ENCODE assay signal across 16 cellular contexts in genomic region chr17:8956521-8956920, GRCh38. TPM values are rescaled to one million over a fixed set of nuclear protein-coding genes. Genes with fewer than 3 reads are reported as not detected.
DNase-seq lines count a peak whose midpoint lies in the region; ATAC-seq and TF ChIP-seq lines count a peak whose summit lies in the region.
"Had no signal": no experiment of that assay in that cellular context is flagged by ENCODE, and none has a peak within 500 bp of the region (broad histone marks: within the 10 kb centered on the region; RNA-seq: fewer than 3 reads in every experiment).

No MANE protein-coding gene starts in this region.

- ATAC-seq in CD4-positive, CD25-positive, alpha-beta regulatory T cell (ENCODE audit: low read depth in 2 of 2), result no peak
- ATAC-seq in GM18909 (IDR thresholded peaks at IDR 0.05; ENCODE audit: poor library complexity, unreplicated experiment) (peak; percentile 55), HG02938 (IDR thresholded peaks at IDR 0.05; ENCODE audit: unreplicated experiment) (peak; percentile 49), HG03457 (IDR thresholded peaks at IDR 0.05; ENCODE audit: unreplicated experiment) (no peak), GM23338 (no peak), gastroesophageal sphincter (no peak)

- peaks cover 93% of the 10 kb centered on the region for H3K4me1 ChIP-seq in CD4-positive, CD25-positive, alpha-beta regulatory T cell (ENCODE audit: control insufficient read depth, insufficient read depth, low read length, poor library complexity, severe bottlenecking)
- H3K4me1 ChIP-seq in GM23338 (ENCODE audit: insufficient read depth) (no peaks in the 10 kb centered on the region; the same call in 1 of the 2 replicates), gastroesophageal sphincter (no peaks in the 10 kb centered on the region)

- H3K27ac Mint-ChIP-seq in CD4-positive, CD25-positive, alpha-beta regulatory T cell, result peak overlapping the region; percentile 75 to 99 (median 97)
- H3K27ac Mint-ChIP-seq in activated T-helper 2 cell treated with anti-CD3 and anti-CD28 coated beads, Interferon-gamma antibody, Interleukin-2, Interleukin-4, amounts not matched to agents 10 μg/mL and 5 μg/mL and 100 μg/mL, durations not matched to agents 14 hours and 24 hours and 36 hours, result peak overlapping the region; percentile 90
- no peak overlapping the region for H3K27ac Mint-ChIP-seq in progenitor cell of endocrine pancreas
- no peak overlapping the region for H3K27ac Mint-ChIP-seq in GM23338

- 44 to 60% methylated on average over 2 to 5 of the region's 5 CpGs for WGBS in gastroesophageal sphincter (ENCODE audit: low coverage in 1 of 2), 2 donors

- no peaks in the 10 kb centered on the region for H3F3A ChIP-seq in GM23338 (replicated peaks; ENCODE audit: low read depth)

- intact Hi-C loops in activated T-helper 2 cell treated with anti-CD3 and anti-CD28 coated beads, Interferon-gamma antibody, Interleukin-2, Interleukin-4, amounts not matched to agents 10 μg/mL and 5 μg/mL and 100 μg/mL, durations not matched to agents 14 hours and 24 hours and 36 hours (cut with micrococcal nuclease), result loop anchor here (1.0 to 10.0 kb wide), 5 partner anchors 17 to 318 kb away; no protein-coding TSS in a partner anchor

- no peaks in the 10 kb centered on the region for H3K27me3 ChIP-seq in CD4-positive, CD25-positive, alpha-beta regulatory T cell (ENCODE audit: control insufficient read depth, insufficient read depth, low read length)
- H3K27me3 ChIP-seq in GM23338 (ENCODE audit: insufficient read depth) (no peaks in the 10 kb centered on the region), gastroesophageal sphincter (peaks cover 30% of the 10 kb centered on the region)

- no peaks in the 10 kb centered on the region for H4K20me1 ChIP-seq in GM23338 (replicated peaks; ENCODE audit: insufficient read depth)

- H3K4me1 Mint-ChIP-seq in CD4-positive, CD25-positive, alpha-beta regulatory T cell, result peaks cover 58 to 99% (median 84%) of the 10 kb centered on the region in 4 donors
- peaks cover 84% of the 10 kb centered on the region for H3K4me1 Mint-ChIP-seq in activated T-helper 2 cell treated with anti-CD3 and anti-CD28 coated beads, Interferon-gamma antibody, Interleukin-2, Interleukin-4, amounts not matched to agents 10 μg/mL and 5 μg/mL and 100 μg/mL, durations not matched to agents 14 hours and 24 hours and 36 hours (ENCODE audit: low read depth)
- H3K4me1 Mint-ChIP-seq in progenitor cell of endocrine pancreas (ENCODE audit: low read depth) (no peaks in the 10 kb centered on the region), GM23338 (peaks cover 11% of the 10 kb centered on the region)

- peaks cover 59% of the 10 kb centered on the region for H3K36me3 Mint-ChIP-seq in CD4-positive, CD25-positive, alpha-beta regulatory T cell
- H3K36me3 Mint-ChIP-seq in activated T-helper 2 cell treated with anti-CD3 and anti-CD28 coated beads, Interferon-gamma antibody, Interleukin-2, Interleukin-4, amounts not matched to agents 10 μg/mL and 5 μg/mL and 100 μg/mL, durations not matched to agents 14 hours and 24 hours and 36 hours (ENCODE audit: low read depth), result peaks cover 84% of the 10 kb centered on the region
- H3K36me3 Mint-ChIP-seq in progenitor cell of endocrine pancreas (ENCODE audit: insufficient read depth) (no peaks in the 10 kb centered on the region), GM23338 (ENCODE audit: low read depth) (no peaks in the 10 kb centered on the region)

- no peak for TF ChIP-seq CTCF in progenitor cell of endocrine pancreas (IDR thresholded peaks at IDR 0.05; ENCODE audit: unreplicated experiment)
- TF ChIP-seq CTCF in GM23338 (conservative IDR thresholded peaks at IDR 0.05; ENCODE audit: low read depth in 2 of 2), result no peak
- no peak for TF ChIP-seq CTCF in gastroesophageal sphincter (IDR thresholded peaks at IDR 0.05)

- peak overlapping the region; percentile 86 for H3K27ac ChIP-seq in CD4-positive, CD25-positive, alpha-beta regulatory T cell (ENCODE audit: insufficient read depth, low read length, poor library complexity, severe bottlenecking)
- H3K27ac ChIP-seq in GM23338 (ENCODE audit: low read depth), result no peak overlapping the region
- no peak overlapping the region for H3K27ac ChIP-seq in gastroesophageal sphincter
- H3K27ac ChIP-seq: coronary artery had no signal

- no peak for TF ChIP-seq EP300 in gastroesophageal sphincter (IDR thresholded peaks at IDR 0.05)

- no peak for TF ChIP-seq POLR2A in gastroesophageal sphincter (IDR thresholded peaks at IDR 0.05)

- H3K9me2 ChIP-seq in GM23338 (ENCODE audit: insufficient read depth), result peaks cover 14% of the 10 kb centered on the region

- no peaks in the 10 kb centered on the region for H3K9me3 ChIP-seq in CD4-positive, CD25-positive, alpha-beta regulatory T cell (ENCODE audit: control insufficient read depth in 2 of 2, low read length in 2 of 2)
- H3K9me3 ChIP-seq in gastroesophageal sphincter, result peaks cover 0 to 3% (median 0%) of the 10 kb centered on the region in 3 donors

- H3K9me3 Mint-ChIP-seq in CD4-positive, CD25-positive, alpha-beta regulatory T cell, result peaks cover 0 to 4% (median 2%) of the 10 kb centered on the region in 7 donors
- peaks cover 10% of the 10 kb centered on the region for H3K9me3 Mint-ChIP-seq in activated T-helper 2 cell treated with anti-CD3 and anti-CD28 coated beads, Interferon-gamma antibody, Interleukin-2, Interleukin-4, amounts not matched to agents 10 μg/mL and 5 μg/mL and 100 μg/mL, durations not matched to agents 14 hours and 24 hours and 36 hours
- H3K9me3 Mint-ChIP-seq in progenitor cell of endocrine pancreas (ENCODE audit: low read depth) (peaks cover 2% of the 10 kb centered on the region), GM23338 (no peaks in the 10 kb centered on the region)
- H3K9me3 Mint-ChIP-seq: naive B cell had no signal

- peak in 1 of 3 donors; percentile 59 for DNase-seq in CD4-positive, CD25-positive, alpha-beta regulatory T cell
- no peak for DNase-seq in activated T-helper 2 cell treated with anti-CD3 and anti-CD28 coated beads, Interferon-gamma antibody, Interleukin-2, Interleukin-4, amounts not matched to agents 10 μg/mL and 5 μg/mL and 100 μg/mL, durations not matched to agents 14 hours and 24 hours and 36 hours (ENCODE audit: low spot score)
- DNase-seq in progenitor cell of endocrine pancreas (ENCODE audit: low spot score, unreplicated experiment), result no peak
- no peak for DNase-seq in GM23338 (ENCODE audit: low spot score)
- DNase-seq: activated effector memory CD4-positive, alpha-beta T cell treated with Interleukin-2 at 50 U/mL for 16 hours; GF-D8; naive B cell; NCI-H345; Right ventricle myocardium superior; small intestine had no signal

- peaks cover 47% of the 10 kb centered on the region for H3K36me3 ChIP-seq in CD4-positive, CD25-positive, alpha-beta regulatory T cell (ENCODE audit: control insufficient read depth, insufficient read depth, low read length)
- no peaks in the 10 kb centered on the region for H3K36me3 ChIP-seq in GM23338 (ENCODE audit: insufficient read depth)
- H3K36me3 ChIP-seq in gastroesophageal sphincter, result no peaks in the 10 kb centered on the region

- peak overlapping the region; percentile 61 for H3K4me3 ChIP-seq in CD4-positive, CD25-positive, alpha-beta regulatory T cell (ENCODE audit: low read depth, low read length)
- no peak overlapping the region for H3K4me3 ChIP-seq in GM23338
- H3K4me3 ChIP-seq in gastroesophageal sphincter, result no peak overlapping the region
- H3K4me3 ChIP-seq: coronary artery had no signal

- H2AFZ ChIP-seq in GM23338, result no peak overlapping the region

- H3K27me3 Mint-ChIP-seq in CD4-positive, CD25-positive, alpha-beta regulatory T cell, result peaks cover 5% of the 10 kb centered on the region
- H3K27me3 Mint-ChIP-seq in activated T-helper 2 cell treated with anti-CD3 and anti-CD28 coated beads, Interferon-gamma antibody, Interleukin-2, Interleukin-4, amounts not matched to agents 10 μg/mL and 5 μg/mL and 100 μg/mL, durations not matched to agents 14 hours and 24 hours and 36 hours (ENCODE audit: low read depth), result no peaks in the 10 kb centered on the region
- peaks cover 43% of the 10 kb centered on the region for H3K27me3 Mint-ChIP-seq in progenitor cell of endocrine pancreas
- peaks cover 3% of the 10 kb centered on the region for H3K27me3 Mint-ChIP-seq in GM23338 (ENCODE audit: insufficient read depth, low read depth, poor library complexity)
- H3K27me3 Mint-ChIP-seq: naive B cell had no signal

- H3K4me3 Mint-ChIP-seq in CD4-positive, CD25-positive, alpha-beta regulatory T cell, result peak overlapping the region; percentile 73 to 89 (median 84)
- H3K4me3 Mint-ChIP-seq in activated T-helper 2 cell treated with anti-CD3 and anti-CD28 coated beads, Interferon-gamma antibody, Interleukin-2, Interleukin-4, amounts not matched to agents 10 μg/mL and 5 μg/mL and 100 μg/mL, durations not matched to agents 14 hours and 24 hours and 36 hours (ENCODE audit: low read depth), result peak overlapping the region; percentile 48
- H3K4me3 Mint-ChIP-seq in progenitor cell of endocrine pancreas (ENCODE audit: low read depth) (no peak overlapping the region), GM23338 (no peak overlapping the region)

- no peak overlapping the region for H3K4me2 ChIP-seq in GM23338

- no peaks in the 10 kb centered on the region for H3K79me2 ChIP-seq in GM23338 (replicated peaks; ENCODE audit: insufficient read depth)

RNA-seq across cellular contexts. Expression of gene PIK3R5, which starts 9.0 kb away (rescaled TPM):
- 275 TPM for total RNA-seq in CD4-positive, CD25-positive, alpha-beta regulatory T cell
- polyA plus RNA-seq in CD4-positive, CD25-positive, alpha-beta regulatory T cell, result 10 to 100 TPM; 34.8 to 40.1 (median 36.9) TPM
- 46.8 and 47.7 TPM in 2 replicates for total RNA-seq in activated T-helper 2 cell treated with anti-CD3 and anti-CD28 coated beads, Interferon-gamma antibody, Interleukin-2, Interleukin-4, amounts not matched to agents 10 μg/mL and 5 μg/mL and 100 μg/mL, durations not matched to agents 14 hours and 24 hours and 36 hours
- total RNA-seq in progenitor cell of endocrine pancreas (0.29 and 0.50 TPM in 2 replicates), gastroesophageal sphincter (10 to 100 TPM in 3 of 4 donors, 1 to 10 TPM in 1; 8.9 to 13.1 (median 11.9) TPM)
- 6.7 and 9.4 TPM in 2 replicates for total RNA-seq in GM23338 (2014; rRNA removed; shearing (Covaris generic))
- 1.4 and 1.7 TPM in 2 replicates for polyA plus RNA-seq in GM23338 (2016; fragmentation: Nextera tagmentation; extraction: Ambion mirVana)
- total RNA-seq: MCF 10A had no signal

Comparison
In these comparisons a context has a peak if more than half of its experiments do, and no peak if none do; other contexts are left out.
1. ATAC-seq: peak in GM18909 (single experiment) and HG02938 (single experiment); none in CD4-positive, CD25-positive, alpha-beta regulatory T cell (0 of 2), HG03457 (single experiment), GM23338 (single experiment) and gastroesophageal sphincter (single experiment).
2. H3K27ac Mint-ChIP-seq: peak in CD4-positive, CD25-positive, alpha-beta regulatory T cell (3 of 3) and activated T-helper 2 cell treated with anti-CD3 and anti-CD28 coated beads, Interferon-gamma antibody, Interleukin-2, Interleukin-4, amounts not matched to agents 10 μg/mL and 5 μg/mL and 100 μg/mL, durations not matched to agents 14 hours and 24 hours and 36 hours (single experiment); none in progenitor cell of endocrine pancreas (single experiment) and GM23338 (single experiment).
3. H3K4me3 Mint-ChIP-seq: peak in CD4-positive, CD25-positive, alpha-beta regulatory T cell (4 of 4) and activated T-helper 2 cell treated with anti-CD3 and anti-CD28 coated beads, Interferon-gamma antibody, Interleukin-2, Interleukin-4, amounts not matched to agents 10 μg/mL and 5 μg/mL and 100 μg/mL, durations not matched to agents 14 hours and 24 hours and 36 hours (single experiment); none in progenitor cell of endocrine pancreas (single experiment) and GM23338 (single experiment).